ENCODE assay signal across 28 cellular contexts in genomic region chr2:34567128-34567527, GRCh38.
"Had no signal": no experiment of that assay in that cellular context is flagged by ENCODE, and none has a peak within 500 bp of the region (broad histone marks: within the 10 kb centered on the region; RNA-seq: fewer than 3 reads in every experiment).

No MANE protein-coding gene starts in this region.

- ATAC-seq: naive thymus-derived CD8-positive, alpha-beta T cell; natural killer cell treated with Interleukin-12 subunit alpha and Interleukin-12 subunit beta and Interleukin-15 and Interleukin-18, amount 100 ng/mL, for 72 hours; psoas muscle; right cardiac atrium; right lobe of liver; stimulated activated effector memory CD8-positive, alpha-beta T cell treated with anti-CD3 and anti-CD28 coated beads, Interleukin-12 subunit alpha, Interleukin-12 subunit beta, amount 100 ng/mL, for 72 hours; stimulated activated naive B cell treated with anti-CD40 and anti-IgM and Interleukin-4, amounts not matched to agents 10 μg/mL and 1 μg/mL and 100 μg/mL, for 72 hours had no signal

- DNase-seq: naive thymus-derived CD8-positive, alpha-beta T cell; nephron progenitor cell; occipital lobe; ovary; posterior cingulate gyrus; psoas muscle; right cardiac atrium; right lobe of liver; sigmoid colon; small intestine; stimulated activated CD4-positive, alpha-beta T cell treated with anti-CD3 and anti-CD28 coated beads, Interleukin-15, amount 100 ng/mL, for 24 hours; stimulated activated CD4-positive, alpha-beta T cell treated with anti-CD3 and anti-CD28 coated beads, Interleukin-2, amount 100 ng/mL, for 24 hours; stimulated activated CD4-positive, alpha-beta T cell treated with anti-CD3 and anti-CD28 coated beads, Interleukin-2, amount 100 ng/mL, for 48 hours; stimulated activated CD4-positive, alpha-beta T cell treated with anti-CD3 and anti-CD28 coated beads, Interleukin-4, amount 100 ng/mL, for 24 hours; stimulated activated naive B cell treated with anti-CD40 and anti-IgM and Interleukin-4, amounts not matched to agents 10 μg/mL and 1 μg/mL and 100 μg/mL, for 72 hours; stimulated activated naive CD4-positive, alpha-beta T cell treated with Interleukin-2 at 50 U/mL for 16 hours; stomach; thyroid gland; trophoblast cell; upper lobe of left lung; uterus had no signal

- H3K4me3 Mint-ChIP-seq: naive thymus-derived CD8-positive, alpha-beta T cell; natural killer cell treated with Interleukin-12 subunit alpha and Interleukin-12 subunit beta and Interleukin-15 and Interleukin-18, amount 100 ng/mL, for 72 hours; nephron progenitor cell; neural progenitor cell; stimulated activated effector memory CD8-positive, alpha-beta T cell treated with anti-CD3 and anti-CD28 coated beads, Interleukin-12 subunit alpha, Interleukin-12 subunit beta, amount 100 ng/mL, for 72 hours; stimulated activated naive B cell treated with anti-CD40 and anti-IgM and Interleukin-4, amounts not matched to agents 10 μg/mL and 1 μg/mL and 100 μg/mL, for 72 hours; stimulated activated naive CD8-positive, alpha-beta T cell treated with anti-CD3 and anti-CD28 coated beads, Interleukin-15, Interleukin-2, amounts not matched to agents 100 ng/mL and 50 ng/mL, for 24 hours had no signal

- FAIRE-seq: small intestine had no signal

- H3K4me1 Mint-ChIP-seq: naive thymus-derived CD8-positive, alpha-beta T cell; nephron progenitor cell; neural progenitor cell; stimulated activated effector memory CD8-positive, alpha-beta T cell treated with anti-CD3 and anti-CD28 coated beads, Interleukin-12 subunit alpha, Interleukin-12 subunit beta, amount 100 ng/mL, for 72 hours; stimulated activated naive B cell treated with anti-CD40 and anti-IgM and Interleukin-4, amounts not matched to agents 10 μg/mL and 1 μg/mL and 100 μg/mL, for 72 hours had no signal

- H3K4me3 ChIP-seq: neural progenitor cell, ovary, psoas muscle, right lobe of liver, sigmoid colon, stomach, thoracic aorta, thyroid gland, tibial nerve, upper lobe of left lung, uterus had no signal

- H3K27me3 Mint-ChIP-seq: naive thymus-derived CD8-positive, alpha-beta T cell; natural killer cell treated with Interleukin-12 subunit alpha and Interleukin-12 subunit beta and Interleukin-15 and Interleukin-18, amount 100 ng/mL, for 72 hours; progenitor cell of endocrine pancreas; stimulated activated naive B cell treated with anti-CD40 and anti-IgM and Interleukin-4, amounts not matched to agents 10 μg/mL and 1 μg/mL and 100 μg/mL, for 72 hours; stimulated activated naive CD8-positive, alpha-beta T cell treated with anti-CD3 and anti-CD28 coated beads, Interleukin-15, Interleukin-2, amounts not matched to agents 100 ng/mL and 50 ng/mL, for 24 hours had no signal

- H3K36me3 Mint-ChIP-seq: naive thymus-derived CD8-positive, alpha-beta T cell; natural killer cell treated with Interleukin-12 subunit alpha and Interleukin-12 subunit beta and Interleukin-15 and Interleukin-18, amount 100 ng/mL, for 72 hours; neural progenitor cell; stimulated activated effector memory CD8-positive, alpha-beta T cell treated with anti-CD3 and anti-CD28 coated beads, Interleukin-12 subunit alpha, Interleukin-12 subunit beta, amount 100 ng/mL, for 72 hours; stimulated activated naive B cell treated with anti-CD40 and anti-IgM and Interleukin-4, amounts not matched to agents 10 μg/mL and 1 μg/mL and 100 μg/mL, for 72 hours had no signal

- H3K27ac Mint-ChIP-seq: naive thymus-derived CD8-positive, alpha-beta T cell; natural killer cell treated with Interleukin-12 subunit alpha and Interleukin-12 subunit beta and Interleukin-15 and Interleukin-18, amount 100 ng/mL, for 72 hours; nephron progenitor cell; progenitor cell of endocrine pancreas; stimulated activated effector memory CD8-positive, alpha-beta T cell treated with anti-CD3 and anti-CD28 coated beads, Interleukin-12 subunit alpha, Interleukin-12 subunit beta, amount 100 ng/mL, for 72 hours; stimulated activated naive B cell treated with anti-CD40 and anti-IgM and Interleukin-4, amounts not matched to agents 10 μg/mL and 1 μg/mL and 100 μg/mL, for 72 hours; stimulated activated naive CD8-positive, alpha-beta T cell treated with anti-CD3 and anti-CD28 coated beads, Interleukin-15, Interleukin-2, amounts not matched to agents 100 ng/mL and 50 ng/mL, for 24 hours had no signal

- H3K9me3 Mint-ChIP-seq: nephron progenitor cell; neural progenitor cell; stimulated activated naive B cell treated with anti-CD40 and anti-IgM and Interleukin-4, amounts not matched to agents 10 μg/mL and 1 μg/mL and 100 μg/mL, for 72 hours had no signal
